8 cellular contexts compared by ENCODE assay signal in the genomic region with DNA sequence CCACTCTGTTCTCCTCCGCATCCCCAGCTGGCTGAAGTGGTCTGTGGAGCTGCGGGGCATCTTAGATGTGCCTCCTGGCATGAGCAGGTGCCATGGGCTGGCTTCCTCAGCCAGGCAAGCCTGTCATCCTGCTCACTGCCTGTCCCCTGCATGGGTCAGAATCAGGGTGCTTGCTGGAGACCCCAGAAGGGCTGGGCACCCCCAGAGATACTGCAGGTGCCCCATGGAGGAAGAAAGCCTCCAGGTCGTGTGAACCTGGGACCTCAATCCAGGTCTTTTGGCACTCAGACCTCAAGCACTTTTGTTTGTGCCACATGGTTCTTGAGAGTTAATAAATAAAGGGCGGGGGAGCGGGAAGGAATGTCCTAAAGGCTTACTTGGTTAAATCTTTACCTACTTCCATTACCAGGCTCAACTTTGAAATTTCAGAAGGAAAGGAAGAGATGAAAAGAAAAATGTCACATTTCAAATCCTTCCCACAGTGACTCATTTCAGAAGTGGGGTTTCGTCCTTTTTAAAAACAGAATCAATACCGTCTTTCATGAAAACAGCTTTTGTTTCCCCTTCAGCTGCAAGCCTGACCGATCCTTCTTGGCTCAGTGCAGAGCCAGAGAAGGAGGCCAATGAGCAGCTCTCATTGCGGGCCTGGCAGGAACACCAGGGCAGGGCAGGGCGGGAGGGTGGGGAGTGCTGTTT.
DNase-seq lines count a peak whose midpoint lies in the region; ATAC-seq and TF ChIP-seq lines count a peak whose summit lies in the region.

No MANE protein-coding gene starts in this region.

- peak overlapping the region; percentile 81 for H3K27ac Mint-ChIP-seq in progenitor cell of endocrine pancreas

- peak; percentile 85 for ATAC-seq in GM19035 (IDR thresholded peaks at IDR 0.05; ENCODE audit: unreplicated experiment)
- peak; percentile 91 for ATAC-seq in HG02981 (IDR thresholded peaks at IDR 0.05; ENCODE audit: unreplicated experiment)

- no peaks in the 10 kb centered on the region for H3K36me3 Mint-ChIP-seq in progenitor cell of endocrine pancreas (ENCODE audit: insufficient read depth)

- H3K4me1 Mint-ChIP-seq in progenitor cell of endocrine pancreas (ENCODE audit: low read depth), result peaks cover 10% of the 10 kb centered on the region

- no peaks in the 10 kb centered on the region for H3K27me3 Mint-ChIP-seq in progenitor cell of endocrine pancreas

- H3K4me3 Mint-ChIP-seq in progenitor cell of endocrine pancreas (ENCODE audit: low read depth), result no peak overlapping the region

- H3K9me3 Mint-ChIP-seq in progenitor cell of endocrine pancreas (ENCODE audit: low read depth), result no peaks in the 10 kb centered on the region

- TF ChIP-seq CTCF in progenitor cell of endocrine pancreas (IDR thresholded peaks at IDR 0.05; ENCODE audit: unreplicated experiment), result no peak

- DNase-seq in cerebellum (ENCODE audit: low spot score) (peak; percentile 24), progenitor cell of endocrine pancreas (ENCODE audit: low spot score, unreplicated experiment) (no peak), H4 (ENCODE audit: low spot score) (no peak), NCI-H748 treated with DMSO at 0.1 percent for 48 hours (lab: John Stamatoyannopoulos, UW) (no peak), HPDE6-E6E7 (ENCODE audit: extremely low spot score) (no peak), amniotic stem cell (lab: John Stamatoyannopoulos, UW) (no peak)
